ENCODE assay signal across 17 cellular contexts in genomic region chr9:131101207-131101964, GRCh38. TPM values are rescaled to one million over a fixed set of nuclear protein-coding genes. Genes with fewer than 3 reads are reported as not detected.
DNase-seq lines count a peak whose midpoint lies in the region; ATAC-seq, FAIRE-seq and TF ChIP-seq lines count a peak whose summit lies in the region.
"Had no signal": no experiment of that assay in that cellular context is flagged by ENCODE, and none has a peak within 500 bp of the region (broad histone marks: within the 10 kb centered on the region; RNA-seq: fewer than 3 reads in every experiment).

No MANE protein-coding gene starts in this region.

- H3K27me3 Mint-ChIP-seq in GM23338 (ENCODE audit: insufficient read depth, low read depth, poor library complexity): peaks cover 22% of the 10 kb centered on the region

- H2BK5ac ChIP-seq in H1 (ENCODE audit: low read depth, low read length) (no peak overlapping the region; the same call in none of the 2 replicates), neuronal stem cell (ENCODE audit: low read length) (no peak overlapping the region)

- H3K9me2 ChIP-seq in GM23338 (ENCODE audit: insufficient read depth): no peaks in the 10 kb centered on the region

- peaks cover 46% of the 10 kb centered on the region for H3K36me3 Mint-ChIP-seq in GM23338 (ENCODE audit: low read depth)
- H3K36me3 Mint-ChIP-seq: CD4-positive, alpha-beta memory T cell had no signal

- H2BK120ac ChIP-seq in H1 (replicated peaks; ENCODE audit: low read depth, low read length) (no peak overlapping the region), neuronal stem cell (ENCODE audit: low read depth, low read length) (no peak overlapping the region)

- WGBS in H1 (ENCODE audit: extremely low coverage in 1 of 2, insufficient coverage in 1 of 2, insufficient read length in 1 of 2, insufficient replicate concordance in 2 of 2, low coverage in 1 of 2, low lambda C conversion rate in 2 of 2, missing lambda C conversion rate in 1 of 2), 2 experiments: 94% methylated on average over 11 of the region's 11 CpGs; no CpG with 5 or more reads in 1 of the 2 experiments
- WGBS in neuronal stem cell (ENCODE audit: extremely low coverage in 2 of 2, insufficient read length in 2 of 2, insufficient replicate concordance in 1 of 2), 2 donors: no CpG with 5 or more reads among the region's 11 CpGs

- H3K4me3 Mint-ChIP-seq in GM23338: no peak overlapping the region
- H3K4me3 Mint-ChIP-seq: CD4-positive, alpha-beta memory T cell had no signal

- no peak overlapping the region for H2BK20ac ChIP-seq in H1 (ENCODE audit: low read length)

- H4K91ac ChIP-seq in H1 (replicated peaks; ENCODE audit: insufficient read length, low read length) (no peak overlapping the region), neuronal stem cell (ENCODE audit: low read depth, low read length, poor library complexity) (no peak overlapping the region)

- CTCF ChIA-PET in H1 (lab: Charles Lee; ENCODE audit: partially characterized antibody): interaction anchor here (0.6 to 6.3 kb wide), 9 partner anchors 10 to 402 kb away, joined by 3 to 47 read pairs (median 4); partner anchors contain the start of gene NUP214

- H2BK15ac ChIP-seq in H1 (ENCODE audit: low read length) (no peak overlapping the region; the same call in 1 of the 2 replicates), neuronal stem cell (ENCODE audit: low read length) (no peak overlapping the region)

- no peak overlapping the region for H3K56ac ChIP-seq in H1 (replicated peaks; ENCODE audit: insufficient read length, low read depth, low read length)

- no peaks in the 10 kb centered on the region for H3K9me3 ChIP-seq in BLaER1 treated with 17β-estradiol and CSF1 and Interleukin-3, amounts not matched to agents 10 nM and 100 nM (replicated peaks in 1 of 11)
- no peaks in the 10 kb centered on the region for H3K9me3 ChIP-seq in H1 (ENCODE audit: insufficient read depth in 2 of 2, low read depth in 1 of 2, low read length in 1 of 2)
- no peaks in the 10 kb centered on the region for H3K9me3 ChIP-seq in neuronal stem cell (replicated peaks in 1 of 2; ENCODE audit: control insufficient read depth in 2 of 2, insufficient read depth in 1 of 2, low read depth in 1 of 2, low read length in 2 of 2)

- H3K14ac ChIP-seq in H1 (ENCODE audit: insufficient read length) (no peak overlapping the region), neuronal stem cell (ENCODE audit: low read length) (no peak overlapping the region)

- H3K9me3 Mint-ChIP-seq in GM23338: no peaks in the 10 kb centered on the region; the same call in 2 of the 3 replicates

- H2AFZ ChIP-seq in GM23338: no peak overlapping the region
- H2AFZ ChIP-seq in H1 (ENCODE audit: low read length): no peak overlapping the region
- H2AFZ ChIP-seq in neuronal stem cell (ENCODE audit: low read length): no peak overlapping the region
- H2AFZ ChIP-seq: GM23248, PC-9 had no signal

- no peak overlapping the region for H2AK5ac ChIP-seq in H1 (ENCODE audit: low read depth, low read length)
- H2AK5ac ChIP-seq in neuronal stem cell (ENCODE audit: low read depth, low read length): no peak overlapping the region

- FAIRE-seq in H1 (lab: Jason Lieb, UNC): no peak

- POLR2A ChIA-PET in H1 (lab: Charles Lee; ENCODE audit: partially characterized antibody): interaction anchor here (0.6 to 29.0 kb wide), 6 partner anchors 17 to 1650 kb away, joined by 3 to 751 read pairs (median 6); partner anchors contain the start of gene NUP214

- no peak overlapping the region for H3K18ac ChIP-seq in H1 (ENCODE audit: extremely low read depth, low read length)
- no peak overlapping the region for H3K18ac ChIP-seq in neuronal stem cell (ENCODE audit: low read length)

- TF ChIP-seq EP300 in H1 (IDR thresholded peaks at IDR 0.05; ENCODE audit: borderline replicate concordance in 1 of 2, low read depth in 2 of 2, low read length in 2 of 2): no peak

- no peak overlapping the region for H4K5ac ChIP-seq in H1 (ENCODE audit: insufficient read length, low read depth, low read length)

- H3K27ac ChIP-seq in BLaER1 treated with 17β-estradiol and CSF1 and Interleukin-3, amounts not matched to agents 10 nM and 100 nM: no peak overlapping the region
- H3K27ac ChIP-seq in GM23338 (ENCODE audit: low read depth): peak overlapping the region; percentile 84; the same call in 1 of the 2 replicates
- no peak overlapping the region for H3K27ac ChIP-seq in H1 (ENCODE audit: low read depth, low read length)
- no peak overlapping the region for H3K27ac ChIP-seq in neuronal stem cell (replicated peaks; ENCODE audit: low read length)
- H3K27ac ChIP-seq: GM23248, PC-9 had no signal

- H3K23me2 ChIP-seq in H1 (ENCODE audit: low read depth, low read length): peaks cover 4% of the 10 kb centered on the region

- H3K23ac ChIP-seq in H1 (ENCODE audit: insufficient read length) (no peak overlapping the region), neuronal stem cell (ENCODE audit: low read depth, low read length, poor library complexity) (peak overlapping the region; percentile 68)

- TF ChIP-seq RAD21 in H1 (IDR thresholded peaks at IDR 0.05 in 1 of 2, conservative IDR thresholded peaks at IDR 0.05 in 1 of 2; ENCODE audit: low read depth in 2 of 2, low read length in 2 of 2): no peak

- H3K4ac ChIP-seq in H1 (replicated peaks; ENCODE audit: insufficient read length, low read depth, low read length) (no peak overlapping the region), neuronal stem cell (ENCODE audit: low read length) (no peak overlapping the region)

- H3K4me3 ChIP-seq in BLaER1 treated with 17β-estradiol and CSF1 and Interleukin-3, amounts not matched to agents 10 nM and 100 nM: no peak overlapping the region
- H3K4me3 ChIP-seq in GM23338 (no peak overlapping the region), H1 (ENCODE audit: extremely low read depth in 1 of 4, insufficient read depth in 2 of 4, low read depth in 3 of 4, low read length in 4 of 4) (no peak overlapping the region), neuronal stem cell (ENCODE audit: low read length in 2 of 2) (no peak overlapping the region)
- H3K4me3 ChIP-seq: GM23248, PC-9 had no signal

- H3K27me3 ChIP-seq in BLaER1 treated with 17β-estradiol and CSF1 and Interleukin-3, amounts not matched to agents 10 nM and 100 nM: peaks cover 19 to 26% (median 20%) of the 10 kb centered on the region in 11 experiments
- H3K27me3 ChIP-seq in GM23338 (ENCODE audit: insufficient read depth): no peaks in the 10 kb centered on the region
- H3K27me3 ChIP-seq in H1 (replicated peaks in 1 of 4; ENCODE audit: control insufficient read depth in 3 of 4, extremely low read depth in 1 of 4, insufficient read depth in 3 of 4, low read length in 3 of 4): no peaks in the 10 kb centered on the region
- no peaks in the 10 kb centered on the region for H3K27me3 ChIP-seq in neuronal stem cell (ENCODE audit: control insufficient read depth in 3 of 3, insufficient read depth in 3 of 3, low read depth in 1 of 3, low read length in 3 of 3)

- 0 out of 3 replicates have a peak, but pooled peaks of 1 of the 2 experiments have one; percentile 22 for TF ChIP-seq POLR2A in H1 (IDR thresholded peaks at IDR 0.05; ENCODE audit: control extremely low read depth in 1 of 2, low read depth in 2 of 2, low read length in 2 of 2)

- ATAC-seq in GM23338: no peak

- H3K4me1 ChIP-seq in BLaER1 treated with 17β-estradiol and CSF1 and Interleukin-3, amounts not matched to agents 10 nM and 100 nM: peaks cover 11 to 81% (median 64%) of the 10 kb centered on the region in 10 experiments; a peak in 19 of 20 replicates
- peaks cover 60% of the 10 kb centered on the region for H3K4me1 ChIP-seq in GM23338 (ENCODE audit: insufficient read depth)
- peaks cover 8 to 60% (median 47%) of the 10 kb centered on the region in 4 experiments for H3K4me1 ChIP-seq in H1 (replicated peaks in 1 of 4; ENCODE audit: control insufficient read depth in 3 of 4, insufficient read depth in 4 of 4, low read length in 3 of 4)
- H3K4me1 ChIP-seq in neuronal stem cell (ENCODE audit: control insufficient read depth in 2 of 2, insufficient read depth in 1 of 2, low read depth in 1 of 2, low read length in 2 of 2): peaks cover 8 to 17% of the 10 kb centered on the region in 2 donors

- DNase-seq in GM23338 (ENCODE audit: low spot score): no peak
- DNase-seq in H1 (ENCODE audit: low read depth in 1 of 2, low spot score in 2 of 2): no peak
- DNase-seq in neuronal stem cell (ENCODE audit: low spot score): no peak
- no peak for DNase-seq in dermis blood vessel endothelial cell
- no peak for DNase-seq in NOMO-1 treated with DMSO at 0.1 percent for 48 hours (lab: John Stamatoyannopoulos, UW; ENCODE audit: unreplicated experiment)
- no peak for DNase-seq in T1000 (lab: John Stamatoyannopoulos, UW)
- DNase-seq: Calu3; CD4-positive, alpha-beta memory T cell; DMS79; GM23248; KG1; NCI-H1417 treated with DMSO at 0.1 percent for 48 hours; NCI-H2029; NCI-H2171; NCI-H446 treated with DMSO at 0.1 percent for 48 hours had no signal

- H3K4me2 ChIP-seq in BLaER1 treated with 17β-estradiol and CSF1 and Interleukin-3, amounts not matched to agents 10 nM and 100 nM: peak overlapping the region in 8 of 11 experiments; percentile 14 to 100 (median 100); a peak in 13 of 22 replicates
- no peak overlapping the region for H3K4me2 ChIP-seq in GM23338
- H3K4me2 ChIP-seq in H1 (ENCODE audit: insufficient read depth in 1 of 2, low read depth in 2 of 2, low read length in 2 of 2): no peak overlapping the region
- H3K4me2 ChIP-seq in neuronal stem cell (ENCODE audit: insufficient read depth, low read length, poor library complexity, severe bottlenecking): no peak overlapping the region
- H3K4me2 ChIP-seq: PC-9 had no signal

- H3K4me1 Mint-ChIP-seq in GM23338: peaks cover 70% of the 10 kb centered on the region

- peak overlapping the region; percentile 84 for H3K27ac Mint-ChIP-seq in GM23338

- H2BK12ac ChIP-seq in H1 (ENCODE audit: low read depth, low read length) (0 out of 2 replicates have a peak overlapping the region, but pooled peaks have one; percentile 14), neuronal stem cell (ENCODE audit: low read length) (no peak overlapping the region)

- H3F3A ChIP-seq in GM23338 (replicated peaks; ENCODE audit: low read depth): peaks cover 12% of the 10 kb centered on the region

- H3K79me2 ChIP-seq in GM23338 (replicated peaks; ENCODE audit: insufficient read depth) (peaks cover 25% of the 10 kb centered on the region), H1 (ENCODE audit: control insufficient read depth in 1 of 2, insufficient read depth in 2 of 2, low read length in 2 of 2) (peaks cover 0 to 18% of the 10 kb centered on the region in 2 experiments; a peak in 1 of 4 replicates)

- H4K8ac ChIP-seq in H1 (ENCODE audit: extremely low read depth, insufficient read depth, low read length) (no peak overlapping the region), neuronal stem cell (ENCODE audit: low read depth, low read length) (no peak overlapping the region)

- H3K79me1 ChIP-seq in H1 (ENCODE audit: low read depth, low read length): peaks cover 8% of the 10 kb centered on the region
- peaks cover 11% of the 10 kb centered on the region for H3K79me1 ChIP-seq in neuronal stem cell (ENCODE audit: low read depth, low read length)

- no peak overlapping the region for H3K9ac ChIP-seq in BLaER1 treated with 17β-estradiol and CSF1 and Interleukin-3, amounts not matched to agents 10 nM and 100 nM
- no peak overlapping the region for H3K9ac ChIP-seq in H1 (replicated peaks in 1 of 4; ENCODE audit: extremely low read depth in 1 of 4, low read depth in 3 of 4, low read length in 3 of 4)
- H3K9ac ChIP-seq in neuronal stem cell (ENCODE audit: low read depth, low read length, poor library complexity): no peak overlapping the region
- H3K9ac ChIP-seq: GM23248 had no signal

- TF ChIP-seq CTCF in GM23338 (conservative IDR thresholded peaks at IDR 0.05; ENCODE audit: low read depth in 2 of 2) (no peak), H1 (IDR thresholded peaks at IDR 0.05; ENCODE audit: control extremely low read depth in 1 of 3, insufficient read depth in 1 of 3, low read depth in 1 of 3, low read length in 3 of 3) (no peak)

- peaks cover 0 to 19% (median 0%) of the 10 kb centered on the region in 11 experiments; a peak in 6 of 22 replicates for H4K20me1 ChIP-seq in BLaER1 treated with 17β-estradiol and CSF1 and Interleukin-3, amounts not matched to agents 10 nM and 100 nM
- H4K20me1 ChIP-seq in GM23338 (replicated peaks; ENCODE audit: insufficient read depth) (no peaks in the 10 kb centered on the region; the same call in 1 of the 2 replicates), H1 (replicated peaks in 1 of 2; ENCODE audit: control insufficient read depth in 1 of 2, insufficient read depth in 2 of 2, low read length in 2 of 2) (peaks cover 2 to 3% of the 10 kb centered on the region in 2 experiments)

- no peaks in the 10 kb centered on the region for H3K36me3 ChIP-seq in BLaER1 treated with 17β-estradiol and CSF1 and Interleukin-3, amounts not matched to agents 10 nM and 100 nM
- H3K36me3 ChIP-seq in GM23338 (ENCODE audit: insufficient read depth): no peaks in the 10 kb centered on the region; the same call in 1 of the 2 replicates
- H3K36me3 ChIP-seq in H1 (ENCODE audit: control insufficient read depth in 2 of 4, insufficient read depth in 4 of 4, low read length in 3 of 4): peaks cover 5 to 28% (median 8%) of the 10 kb centered on the region in 4 experiments; a peak in 7 of 8 replicates
- peaks cover 26 to 31% of the 10 kb centered on the region in 2 donors for H3K36me3 ChIP-seq in neuronal stem cell (replicated peaks in 1 of 2; ENCODE audit: control insufficient read depth in 2 of 2, insufficient read depth in 2 of 2, low read length in 2 of 2)

RNA-seq across cellular contexts. Expression of gene AIF1L, which starts 5.1 kb away (rescaled TPM):
- total RNA-seq in GM23338 (2014; rRNA removed; shearing (Covaris generic)): 82.6 and 87.8 TPM in 2 replicates
- polyA plus RNA-seq in GM23338 (2016; fragmentation: Nextera tagmentation; extraction: Ambion mirVana) (75.8 and 76.4 TPM in 2 replicates), H1 (2011; rRNA removed) (68.2 and 70.7 TPM in 2 replicates)
- total RNA-seq in H1 (2021; fragmentation: NEBNext Ultra II Directional; extraction: Animal tissue kit (Norgen Biotek cat#: 25700)): 149 and 153 TPM in 2 replicates
- 103 TPM for polyA plus RNA-seq in H1 (2011; cell fraction: cytosol; rRNA removed)
- polyA plus RNA-seq in H1 (2011; cell fraction: nucleus; rRNA removed): 76.7 TPM
- polyA plus RNA-seq in H1 (2012, experiment 1 of 2): 121 to 128 TPM (median 125 TPM) in 4 replicates
- 119 TPM for polyA plus RNA-seq in H1 (2012, experiment 2 of 2)
- polyA plus RNA-seq in H1 (2013, experiment 1 of 2): 81.8 TPM
- 81.0 TPM for polyA plus RNA-seq in H1 (2013, experiment 2 of 2)
- polyA minus RNA-seq in H1 (2011; rRNA and poly(A)+ RNA removed): 121 and 131 TPM in 2 replicates
- polyA minus RNA-seq in H1 (2011; cell fraction: cytosol; rRNA and poly(A)+ RNA removed): 65.1 TPM
- polyA minus RNA-seq in H1 (2011; cell fraction: nucleus; rRNA and poly(A)+ RNA removed): 45.1 TPM
- 90.6 TPM for polyA plus RNA-seq in neuronal stem cell (2013, experiment 1 of 2)
- polyA plus RNA-seq in neuronal stem cell (2013, experiment 2 of 2): 91.1 TPM
- 15.3 and 26.4 TPM in 2 replicates for total RNA-seq in dermis blood vessel endothelial cell
- total RNA-seq: GM23248 had no signal
- polyA plus RNA-seq: CD4-positive, alpha-beta memory T cell had no signal

RNA-seq across cellular contexts. Expression of gene NUP214, which starts 24.0 kb away (rescaled TPM):
- total RNA-seq in GM23338 (2014; rRNA removed; shearing (Covaris generic)): 33.3 and 57.0 TPM in 2 replicates
- polyA plus RNA-seq in GM23338 (2016; fragmentation: Nextera tagmentation; extraction: Ambion mirVana) (36.0 and 44.5 TPM in 2 replicates), H1 (2011; rRNA removed) (28.6 and 37.6 TPM in 2 replicates)
- 39.0 and 50.2 TPM in 2 replicates for total RNA-seq in H1 (2021; fragmentation: NEBNext Ultra II Directional; extraction: Animal tissue kit (Norgen Biotek cat#: 25700))
- polyA plus RNA-seq in H1 (2011; cell fraction: cytosol; rRNA removed): 15.4 TPM
- polyA plus RNA-seq in H1 (2011; cell fraction: nucleus; rRNA removed): 40.9 TPM
- 19.7 to 32.4 TPM (median 31.4 TPM) in 4 replicates for polyA plus RNA-seq in H1 (2012, experiment 1 of 2)
- 36.7 TPM for polyA plus RNA-seq in H1 (2012, experiment 2 of 2)
- 25.5 TPM for polyA plus RNA-seq in H1 (2013, experiment 1 of 2)
- 23.7 TPM for polyA plus RNA-seq in H1 (2013, experiment 2 of 2)
- 29.8 and 33.2 TPM in 2 replicates for polyA minus RNA-seq in H1 (2011; rRNA and poly(A)+ RNA removed)
- polyA minus RNA-seq in H1 (2011; cell fraction: cytosol; rRNA and poly(A)+ RNA removed): 35.2 TPM
- polyA minus RNA-seq in H1 (2011; cell fraction: nucleus; rRNA and poly(A)+ RNA removed): 66.2 TPM
- 22.4 TPM for polyA plus RNA-seq in neuronal stem cell (2013, experiment 1 of 2)
- polyA plus RNA-seq in neuronal stem cell (2013, experiment 2 of 2): 21.0 TPM
- total RNA-seq in dermis blood vessel endothelial cell: 15.3 and 19.1 TPM in 2 replicates

Comparison
In these comparisons a context has a peak if more than half of its experiments do, and no peak if none do; other contexts are left out.
1. H3K4me2 ChIP-seq: peak in BLaER1 treated with 17β-estradiol and CSF1 and Interleukin-3, amounts not matched to agents 10 nM and 100 nM (8 of 11); none in GM23338 (single experiment), H1 (0 of 2) and neuronal stem cell (single experiment).